22 cellular contexts compared by ENCODE assay signal in genomic region chr17:74755533-74755932, GRCh38. TPM values are rescaled to one million over a fixed set of nuclear protein-coding genes. Genes with fewer than 3 reads are reported as not detected.
DNase-seq lines count a peak whose midpoint lies in the region; ATAC-seq and TF ChIP-seq lines count a peak whose summit lies in the region.
"Had no signal": no experiment of that assay in that cellular context is flagged by ENCODE, and none has a peak within 500 bp of the region (broad histone marks: within the 10 kb centered on the region; RNA-seq: fewer than 3 reads in every experiment).

No MANE protein-coding gene starts in this region.

- peak overlapping the region; percentile 88 for H3K27ac ChIP-seq in MM.1S (ENCODE audit: low read length)
- no peak overlapping the region for H3K27ac ChIP-seq in upper lobe of right lung
- H3K27ac ChIP-seq: heart left ventricle, parathyroid adenoma had no signal

- H3F3A ChIP-seq in MM.1S (ENCODE audit: insufficient read depth, low read length), result peaks cover 81% of the 10 kb centered on the region

- peak overlapping the region; percentile 34; the same call in 1 of the 2 replicates for H3K9ac ChIP-seq in MM.1S (ENCODE audit: low read length)
- H3K9ac ChIP-seq: parathyroid adenoma had no signal

- peaks cover 83 to 85% of the 10 kb centered on the region in 2 donors for H3K4me1 Mint-ChIP-seq in effector memory CD8-positive, alpha-beta T cell (ENCODE audit: low read depth in 2 of 2)
- peaks cover 21% of the 10 kb centered on the region for H3K4me1 Mint-ChIP-seq in type B pancreatic cell (ENCODE audit: unreplicated experiment)

- no peaks in the 10 kb centered on the region for H3K9me2 ChIP-seq in MM.1S (replicated peaks; ENCODE audit: insufficient read depth, low read length)

- H3K27me3 ChIP-seq in MM.1S (replicated peaks; ENCODE audit: insufficient read depth, low read length) (no peaks in the 10 kb centered on the region), upper lobe of right lung (no peaks in the 10 kb centered on the region)
- H3K27me3 ChIP-seq: heart left ventricle had no signal

- H3K36me3 Mint-ChIP-seq in effector memory CD8-positive, alpha-beta T cell (ENCODE audit: insufficient read depth), result peaks cover 77% of the 10 kb centered on the region
- peaks cover 7% of the 10 kb centered on the region for H3K36me3 Mint-ChIP-seq in type B pancreatic cell

- H3K4me3 ChIP-seq in MM.1S (ENCODE audit: low read length) (peak overlapping the region; percentile 16; the same call in 1 of the 2 replicates), upper lobe of right lung (no peak overlapping the region)
- H3K4me3 ChIP-seq: heart left ventricle had no signal

- H3K9me3 Mint-ChIP-seq in effector memory CD8-positive, alpha-beta T cell, result no peaks in the 10 kb centered on the region
- H3K9me3 Mint-ChIP-seq in type B pancreatic cell, result no peaks in the 10 kb centered on the region
- H3K9me3 Mint-ChIP-seq: nephron had no signal

- H3K79me2 ChIP-seq in MM.1S (ENCODE audit: low read length), result peaks cover 93% of the 10 kb centered on the region

- no peaks in the 10 kb centered on the region for H3K27me3 Mint-ChIP-seq in effector memory CD8-positive, alpha-beta T cell
- H3K27me3 Mint-ChIP-seq in type B pancreatic cell, result peaks cover 6% of the 10 kb centered on the region

- no peaks in the 10 kb centered on the region for H3K9me3 ChIP-seq in MM.1S (replicated peaks; ENCODE audit: insufficient read depth, low read length)
- H3K9me3 ChIP-seq in upper lobe of right lung, result no peaks in the 10 kb centered on the region
- H3K9me3 ChIP-seq: heart left ventricle had no signal

- no peak for ATAC-seq in left ventricle myocardium superior
- ATAC-seq in Right ventricle myocardium superior (ENCODE audit: poor library complexity), result no peak
- ATAC-seq in effector memory CD8-positive, alpha-beta T cell (replicated peaks), result no peak
- no peak for ATAC-seq in upper lobe of right lung
- ATAC-seq: heart left ventricle, sciatic nerve had no signal

- intact Hi-C loops in left ventricle myocardium superior (cut with micrococcal nuclease), result no loop called here
- intact Hi-C loops in Right ventricle myocardium superior (cut with DNase I), result no loop called here
- intact Hi-C loops in upper lobe of right lung (cut with DNase I), result no loop called here

- H2AFZ ChIP-seq in MM.1S (ENCODE audit: low read length), result no peak overlapping the region
- H2AFZ ChIP-seq: parathyroid adenoma had no signal

- H3K4me1 ChIP-seq in MM.1S (ENCODE audit: low read length) (peaks cover 75% of the 10 kb centered on the region), upper lobe of right lung (peaks cover 51% of the 10 kb centered on the region)

- no peak for TF ChIP-seq CTCF in MM.1S (IDR thresholded peaks at IDR 0.05; ENCODE audit: low read length)
- no peak for TF ChIP-seq CTCF in type B pancreatic cell (conservative IDR thresholded peaks at IDR 0.05)
- TF ChIP-seq CTCF in upper lobe of right lung (IDR thresholded peaks at IDR 0.05), result no peak

- H4K20me1 ChIP-seq in MM.1S (ENCODE audit: insufficient read depth, low read length), result peaks cover 16% of the 10 kb centered on the region; the same call in 1 of the 2 replicates

- H3K36me3 ChIP-seq in MM.1S (replicated peaks; ENCODE audit: insufficient read depth, low read length) (no peaks in the 10 kb centered on the region), upper lobe of right lung (no peaks in the 10 kb centered on the region)
- H3K36me3 ChIP-seq: heart left ventricle had no signal

- DNase-seq in left ventricle myocardium superior, result peak; percentile 11
- no peak for DNase-seq in Right ventricle myocardium superior
- DNase-seq in MM.1S, result no peak
- DNase-seq in effector memory CD8-positive, alpha-beta T cell, result no peak
- DNase-seq in type B pancreatic cell (ENCODE audit: extremely low spot score, unreplicated experiment), result no peak
- DNase-seq in occipital lobe (lab: John Stamatoyannopoulos, UW), result no peak
- DNase-seq in upper lobe of right lung, result no peak
- DNase-seq in DMS153 (lab: John Stamatoyannopoulos, UW), result no peak
- DNase-seq: activated CD4-positive, CD25-positive, alpha-beta regulatory T cell treated with anti-CD3 and anti-CD28 coated beads, Interleukin-2, amount 50 U/mL, for 72 hours; activated gamma-delta T cell; amniotic stem cell; dermis blood vessel endothelial cell; DMS79 treated with DMSO at 0.1 percent for 48 hours; heart left ventricle; MV-4-11; NCI-H774; stimulated activated CD4-positive, alpha-beta T cell treated with anti-CD3 and anti-CD28 coated beads, Interleukin-15, amount 100 ng/mL, for 24 hours had no signal

- H3K4me2 ChIP-seq in MM.1S (ENCODE audit: low read depth, low read length), result peak overlapping the region; percentile 89

- H3K27ac Mint-ChIP-seq in effector memory CD8-positive, alpha-beta T cell, result peak overlapping the region; percentile 90 to 93
- H3K27ac Mint-ChIP-seq in type B pancreatic cell, result peak overlapping the region; percentile 78

- peak overlapping the region; percentile 98 to 99 for H3K4me3 Mint-ChIP-seq in effector memory CD8-positive, alpha-beta T cell
- H3K4me3 Mint-ChIP-seq in type B pancreatic cell, result no peak overlapping the region

RNA-seq across cellular contexts. Expression of gene NHERF1, which starts 7.1 kb away (rescaled TPM):
- total RNA-seq in left ventricle myocardium superior (16.0 TPM), Right ventricle myocardium superior (13.7 TPM), type B pancreatic cell (ENCODE audit: low replicate concordance) (86.9 and 157 TPM in 2 replicates), occipital lobe (7.0 TPM), upper lobe of right lung (28.4 TPM)

RNA-seq across cellular contexts. Expression of gene RAB37, which starts 18.5 kb away (rescaled TPM):
- total RNA-seq in left ventricle myocardium superior (2.8 TPM), Right ventricle myocardium superior (4.1 TPM), type B pancreatic cell (ENCODE audit: low replicate concordance) (3.4 and 4.2 TPM in 2 replicates), occipital lobe (1.1 TPM), upper lobe of right lung (6.8 TPM)
- total RNA-seq: fibroblast of villous mesenchyme had no signal

RNA-seq across cellular contexts. Expression of gene NAT9, which starts 20.6 kb away (rescaled TPM):
- total RNA-seq in left ventricle myocardium superior (21.1 TPM), Right ventricle myocardium superior (18.6 TPM), type B pancreatic cell (ENCODE audit: low replicate concordance) (54.7 and 67.2 TPM in 2 replicates), occipital lobe (17.3 TPM), upper lobe of right lung (40.8 TPM)

RNA-seq across cellular contexts. Expression of gene CD300LF, which starts 42.8 kb away (rescaled TPM):
- total RNA-seq in left ventricle myocardium superior (not detected), Right ventricle myocardium superior (not detected), type B pancreatic cell (ENCODE audit: low replicate concordance) (0.19 TPM in 1 of 2 replicates, not detected in the other), occipital lobe (0.16 TPM), upper lobe of right lung (38.0 TPM)
- total RNA-seq: bronchial epithelial cell, dermis blood vessel endothelial cell, fibroblast of villous mesenchyme had no signal
